In genomic region chr17:9110501-9110900, GRCh38 we compare ENCODE assay signal across 29 cellular contexts.
"Had no signal": no experiment of that assay in that cellular context is flagged by ENCODE, and none has a peak within 500 bp of the region (broad histone marks: within the 10 kb centered on the region; RNA-seq: fewer than 3 reads in every experiment).

No MANE protein-coding gene starts in this region.

- ATAC-seq: left colon; left lung; lower lobe of right lung; natural killer cell; right lobe of liver; stimulated activated naive B cell treated with anti-CD40 and anti-IgM and Interleukin-4, amounts not matched to agents 10 μg/mL and 1 μg/mL and 100 μg/mL, for 72 hours; stimulated activated naive CD8-positive, alpha-beta T cell treated with anti-CD3 and anti-CD28 coated beads, Interleukin-15, Interleukin-2, amounts not matched to agents 100 U/mL and 50 U/mL, for 24 hours; upper lobe of right lung had no signal

- H3K79me2 ChIP-seq: hepatocyte had no signal

- H2AFZ ChIP-seq: hepatocyte, neural progenitor cell had no signal

- H3K4me2 ChIP-seq: hepatocyte, neural progenitor cell, smooth muscle cell had no signal

- H3K9me3 Mint-ChIP-seq: mesothelial cell of epicardium; naive B cell; natural killer cell; nephron progenitor cell; neural progenitor cell; stimulated activated naive B cell treated with anti-CD40 and anti-IgM and Interleukin-4, amounts not matched to agents 10 μg/mL and 1 μg/mL and 100 μg/mL, for 72 hours had no signal

- H3K27me3 ChIP-seq: hepatocyte, neural progenitor cell, right atrium auricular region, right lobe of liver, testis, thyroid gland, transverse colon, upper lobe of right lung had no signal

- H3K4me1 ChIP-seq: thyroid gland, upper lobe of right lung had no signal

- H3K9me3 ChIP-seq: left lung, lower lobe of right lung, neutrophil, right atrium auricular region, right lobe of liver, stomach, testis, thyroid gland, transverse colon, upper lobe of right lung had no signal

- FAIRE-seq: islet of Langerhans, kidney, urothelium cell line had no signal

- H3K36me3 Mint-ChIP-seq: mesothelial cell of epicardium; naive B cell; natural killer cell; neural progenitor cell; stimulated activated naive B cell treated with anti-CD40 and anti-IgM and Interleukin-4, amounts not matched to agents 10 μg/mL and 1 μg/mL and 100 μg/mL, for 72 hours had no signal

- H3K4me3 Mint-ChIP-seq: mesothelial cell of epicardium; naive B cell; natural killer cell; nephron progenitor cell; neural progenitor cell; stimulated activated naive B cell treated with anti-CD40 and anti-IgM and Interleukin-4, amounts not matched to agents 10 μg/mL and 1 μg/mL and 100 μg/mL, for 72 hours had no signal

- H3K36me3 ChIP-seq: left lung, lower lobe of right lung, neural progenitor cell, neutrophil, right atrium auricular region, right lobe of liver, stomach, thyroid gland, transverse colon, upper lobe of right lung had no signal

- H3K27ac Mint-ChIP-seq: mesothelial cell of epicardium; natural killer cell; neural progenitor cell; progenitor cell of endocrine pancreas; stimulated activated naive B cell treated with anti-CD40 and anti-IgM and Interleukin-4, amounts not matched to agents 10 μg/mL and 1 μg/mL and 100 μg/mL, for 72 hours had no signal

- DNase-seq: kidney; left colon; left lung; lower lobe of right lung; mammary epithelial cell; mesenchymal stem cell; naive B cell; natural killer cell; nephron progenitor cell; occipital lobe; right lobe of liver; stimulated activated CD4-positive, alpha-beta T cell treated with anti-CD3 and anti-CD28 coated beads, Interleukin-1b, Interleukin-23, amount 100 ng/mL, for 48 hours; stimulated activated CD4-positive, alpha-beta T cell treated with anti-CD3 and anti-CD28 coated beads, Interleukin-2, amount 100 ng/mL, for 48 hours; stimulated activated naive B cell treated with anti-CD40 and anti-IgM and Interleukin-4, amounts not matched to agents 10 μg/mL and 1 μg/mL and 100 μg/mL, for 72 hours; stimulated activated naive CD8-positive, alpha-beta T cell treated with anti-CD3 and anti-CD28 coated beads, Interleukin-15, Interleukin-2, amounts not matched to agents 100 U/mL and 50 U/mL, for 24 hours; stomach; testis; thyroid gland; transverse colon; upper lobe of right lung had no signal

- H3K27ac ChIP-seq: hepatocyte, left lung, lower lobe of right lung, neural progenitor cell, neutrophil, right atrium auricular region, right lobe of liver, stomach, testis, thyroid gland, transverse colon, upper lobe of right lung had no signal

- H3K9ac ChIP-seq: neural progenitor cell had no signal

- H3K4me3 ChIP-seq: hepatocyte, left lung, lower lobe of right lung, neural progenitor cell, right atrium auricular region, right lobe of liver, smooth muscle cell, stomach, testis, thyroid gland, transverse colon, upper lobe of right lung had no signal
